10 cellular contexts compared by ENCODE assay signal in the genomic region with DNA sequence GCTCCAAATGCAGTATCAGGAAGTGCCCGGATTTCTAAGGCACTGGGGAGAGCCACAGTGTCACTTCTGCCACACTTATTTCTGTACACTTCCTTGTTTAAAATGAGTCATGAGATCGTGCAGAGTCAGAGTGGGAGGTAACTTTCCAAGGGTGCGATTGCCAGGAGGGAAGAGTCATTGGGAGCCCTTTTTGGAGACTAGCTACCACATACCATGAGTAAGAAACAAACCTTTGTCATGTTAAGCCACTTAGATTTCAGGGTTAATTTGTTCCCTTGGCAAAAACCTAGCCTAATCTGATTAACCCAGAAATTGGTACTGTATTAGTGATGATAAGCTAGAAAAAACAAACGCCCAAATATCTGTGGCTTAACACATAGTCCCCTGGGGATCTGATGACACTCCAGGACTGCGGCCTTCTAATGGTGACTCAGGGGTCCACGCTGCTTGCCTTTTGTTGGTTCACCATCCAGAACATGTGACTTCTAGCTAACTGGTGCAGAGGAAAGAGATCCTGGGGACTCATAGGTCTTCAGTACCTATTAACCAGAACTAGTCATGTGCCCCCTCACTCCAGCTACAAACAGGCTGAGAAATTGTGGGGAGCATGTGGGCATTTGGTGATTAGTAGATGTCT. TPM values are rescaled to one million over a fixed set of nuclear protein-coding genes. Genes with fewer than 3 reads are reported as not detected.
DNase-seq lines count a peak whose midpoint lies in the region; ATAC-seq lines count a peak whose summit lies in the region.
"Had no signal": no experiment of that assay in that cellular context is flagged by ENCODE, and none has a peak within 500 bp of the region (broad histone marks: within the 10 kb centered on the region; RNA-seq: fewer than 3 reads in every experiment).

No MANE protein-coding gene starts in this region.

- no peaks in the 10 kb centered on the region for H3K79me1 ChIP-seq in mesendoderm (ENCODE audit: low read length)

- no peak overlapping the region for H3K18ac ChIP-seq in mesendoderm (ENCODE audit: low read length)

- DNase-seq in CD1c-positive myeloid dendritic cell (ENCODE audit: extremely low spot score) (peak; percentile 90), amniotic stem cell (lab: John Stamatoyannopoulos, UW) (peak; percentile 43), mesendoderm (peak; percentile 67), posterior cingulate gyrus (no peak), NCI-H1417 (lab: John Stamatoyannopoulos, UW) (no peak), NCI-H1092 treated with DMSO at 0.1 percent for 48 hours (lab: John Stamatoyannopoulos, UW) (no peak)
- DNase-seq: NCI-H1930 had no signal

- no peak overlapping the region for H3K56ac ChIP-seq in mesendoderm (ENCODE audit: low read length)

- peak; percentile 78 for ATAC-seq in HG03378 (IDR thresholded peaks at IDR 0.05; ENCODE audit: unreplicated experiment)
- no peak for ATAC-seq in HG03135 (IDR thresholded peaks at IDR 0.05; ENCODE audit: unreplicated experiment)

- intact Hi-C loops in posterior cingulate gyrus (cut with DNase I) = no loop called here

- H3K23ac ChIP-seq in mesendoderm (ENCODE audit: low read length) = no peak overlapping the region

- H3K4me2 ChIP-seq in mesendoderm (ENCODE audit: low read length) = no peak overlapping the region

- H3K36me3 ChIP-seq in mesendoderm (ENCODE audit: control insufficient read depth, insufficient read depth, low read length) = no peaks in the 10 kb centered on the region
- H3K36me3 ChIP-seq: neutrophil had no signal

- H4K5ac ChIP-seq in mesendoderm (ENCODE audit: low read length) = no peak overlapping the region

- H2BK120ac ChIP-seq in mesendoderm (ENCODE audit: low read depth, low read length) = no peak overlapping the region

- H3K27me3 ChIP-seq in mesendoderm (ENCODE audit: insufficient read depth, low read length, poor library complexity) = no peaks in the 10 kb centered on the region
- H3K27me3 ChIP-seq: neutrophil had no signal

- no peak overlapping the region for H3K4me3 ChIP-seq in mesendoderm (ENCODE audit: low read length)

- no peak overlapping the region for H3K9ac ChIP-seq in mesendoderm (ENCODE audit: low read length)

- H3K79me2 ChIP-seq in mesendoderm (ENCODE audit: control insufficient read depth, insufficient read depth, low read length) = no peaks in the 10 kb centered on the region

- no peak overlapping the region for H3K4ac ChIP-seq in mesendoderm (ENCODE audit: low read depth, low read length)

- WGBS in mesendoderm (ENCODE audit: extremely low coverage, insufficient coverage, low lambda C conversion rate) = no CpG with 5 or more reads among the region's 6 CpGs

- no peak overlapping the region for H4K8ac ChIP-seq in mesendoderm (ENCODE audit: low read depth, low read length)

- H3K27ac ChIP-seq in mesendoderm (ENCODE audit: low read depth, low read length) = no peak overlapping the region
- H3K27ac ChIP-seq: neutrophil had no signal

- H2AK5ac ChIP-seq in mesendoderm (ENCODE audit: low read length) = no peak overlapping the region

- H2BK5ac ChIP-seq in mesendoderm (ENCODE audit: low read length) = no peak overlapping the region

- no peak overlapping the region for H2BK15ac ChIP-seq in mesendoderm (replicated peaks; ENCODE audit: low read depth)

- H3K4me1 ChIP-seq in mesendoderm (ENCODE audit: control insufficient read depth, low read depth, low read length) = no peaks in the 10 kb centered on the region

RNA-seq across cellular contexts. Expression of gene TLE1, which starts 48.6 kb away (rescaled TPM):
- polyA plus RNA-seq in mesendoderm (2013, experiment 1 of 2) = 35.4 TPM
- 37.2 TPM for polyA plus RNA-seq in mesendoderm (2013, experiment 2 of 2)

Comparison
In these comparisons a context has a peak if more than half of its experiments do, and no peak if none do; other contexts are left out.
1. DNase-seq: peak in CD1c-positive myeloid dendritic cell (single experiment), amniotic stem cell (single experiment) and mesendoderm (single experiment); none in posterior cingulate gyrus (0 of 10), NCI-H1417 (0 of 3) and NCI-H1092 treated with DMSO at 0.1 percent for 48 hours (single experiment).